In the genomic region with DNA sequence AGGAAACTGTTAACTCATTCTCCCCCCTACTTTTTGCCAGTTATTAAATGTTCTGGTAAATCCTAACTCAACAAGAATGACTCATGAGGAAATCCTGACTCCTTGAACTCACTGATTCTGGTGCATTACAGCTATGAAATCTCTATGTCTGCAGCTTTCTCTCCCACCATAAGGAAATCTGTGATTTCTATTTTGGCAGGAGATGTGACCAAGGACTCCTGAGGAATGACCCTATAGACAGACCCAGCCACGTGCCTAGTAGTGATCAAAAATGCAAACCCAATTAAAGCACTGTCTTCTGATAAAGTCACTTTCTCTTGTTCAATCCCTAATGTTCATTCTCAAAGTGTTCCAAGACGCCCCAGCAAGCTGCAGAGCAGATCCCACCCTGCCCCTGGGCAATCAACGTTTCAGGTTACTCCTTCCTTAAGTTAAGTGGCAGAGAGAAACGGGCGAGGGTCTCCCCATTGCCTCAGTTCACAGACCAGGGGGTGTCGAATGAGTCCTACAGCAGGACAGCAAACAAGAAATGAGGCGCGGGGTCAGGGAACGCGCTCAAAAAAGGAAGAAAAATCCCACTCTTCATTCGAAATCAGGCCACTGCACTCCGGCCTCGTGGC, we compare ENCODE assay signal across 8 cellular contexts. TPM values are rescaled to one million over a fixed set of nuclear protein-coding genes. Genes with fewer than 3 reads are reported as not detected.
DNase-seq lines count a peak whose midpoint lies in the region; ATAC-seq and TF ChIP-seq lines count a peak whose summit lies in the region.

No MANE protein-coding gene starts in this region.

- H3K27me3 ChIP-seq in A673 (replicated peaks; ENCODE audit: insufficient read depth, low read depth, low read length, poor library complexity) (no peaks in the 10 kb centered on the region), GM23338 (ENCODE audit: insufficient read depth) (peaks cover 13% of the 10 kb centered on the region), WERI-Rb-1 (ENCODE audit: insufficient read depth, low read depth, severe bottlenecking) (no peaks in the 10 kb centered on the region)

- H2AFZ ChIP-seq in GM23338, result peak overlapping the region; percentile 96

- peak overlapping the region; percentile 96 for H3K4me3 Mint-ChIP-seq in GM23338
- H3K4me3 Mint-ChIP-seq in osteocyte (ENCODE audit: unreplicated experiment), result peak overlapping the region; percentile 99

- H3K9me3 Mint-ChIP-seq in GM23338, result no peaks in the 10 kb centered on the region; the same call in 2 of the 3 replicates
- no peaks in the 10 kb centered on the region for H3K9me3 Mint-ChIP-seq in osteocyte (ENCODE audit: unreplicated experiment)

- DNase-seq in A673 (ENCODE audit: low spot score) (peak; percentile 58), GM23338 (ENCODE audit: low spot score) (peak; percentile 47), WERI-Rb-1 (no peak), fibroblast of peridontal ligament (ENCODE audit: extremely low read depth) (peak; percentile 67), osteocyte (ENCODE audit: extremely low spot score, unreplicated experiment) (no peak), activated gamma-delta T cell treated with Interleukin-2 at 50 U/mL for 16 hours (no peak)

- no peaks in the 10 kb centered on the region for H3K9me3 ChIP-seq in A673 (ENCODE audit: low read depth, low read length, poor library complexity, severe bottlenecking)
- no peaks in the 10 kb centered on the region for H3K9me3 ChIP-seq in WERI-Rb-1 (ENCODE audit: severe bottlenecking)

- intact Hi-C loops in A673 (cut with micrococcal nuclease; ENCODE audit: unreplicated experiment), result loop anchor here (1.0 to 5.0 kb wide), 6 partner anchors 44 to 331 kb away; a partner anchor contains a TSS

- H3K27ac ChIP-seq in A673 (ENCODE audit: low read depth, low read length, poor library complexity, severe bottlenecking) (peak overlapping the region; percentile 68), GM23338 (ENCODE audit: low read depth) (0 out of 2 replicates have a peak overlapping the region, but pooled peaks have one; percentile 45), WERI-Rb-1 (peak overlapping the region; percentile 80)

- CTCF ChIA-PET in A673 (lab: Charles Lee), result interaction anchor here (0.6 to 2.6 kb wide), 3 partner anchors 8 to 211 kb away, joined by 3 to 13 read pairs (median 4); no protein-coding TSS in a partner anchor

- H3K4me3 ChIP-seq in A673 (ENCODE audit: low read depth, low read length, poor library complexity, severe bottlenecking), result peak overlapping the region; percentile 64
- peak overlapping the region; percentile 93 for H3K4me3 ChIP-seq in GM23338
- H3K4me3 ChIP-seq in WERI-Rb-1 (ENCODE audit: low read depth, low read length), result peak overlapping the region; percentile 84

- H3K79me2 ChIP-seq in GM23338 (replicated peaks; ENCODE audit: insufficient read depth), result peaks cover 6% of the 10 kb centered on the region; the same call in 1 of the 2 replicates

- TF ChIP-seq CTCF in A673 (conservative IDR thresholded peaks at IDR 0.05; ENCODE audit: low read depth, low read length) (no peak), GM23338 (conservative IDR thresholded peaks at IDR 0.05; ENCODE audit: low read depth in 2 of 2) (no peak), WERI-Rb-1 (IDR thresholded peaks at IDR 0.05; ENCODE audit: low read depth, low read length) (no peak), osteocyte (IDR thresholded peaks at IDR 0.05) (no peak)

- H4K20me1 ChIP-seq in GM23338 (replicated peaks; ENCODE audit: insufficient read depth), result no peaks in the 10 kb centered on the region

- H3K4me1 Mint-ChIP-seq in GM23338, result peaks cover 25% of the 10 kb centered on the region
- H3K4me1 Mint-ChIP-seq in osteocyte (ENCODE audit: unreplicated experiment), result peaks cover 38% of the 10 kb centered on the region

- H3K36me3 Mint-ChIP-seq in GM23338 (ENCODE audit: low read depth) (peaks cover 11% of the 10 kb centered on the region; the same call in 2 of the 3 replicates), osteocyte (ENCODE audit: unreplicated experiment) (peaks cover 4% of the 10 kb centered on the region)

- peak overlapping the region; percentile 78 for H3K27ac Mint-ChIP-seq in GM23338
- peak overlapping the region; percentile 95 for H3K27ac Mint-ChIP-seq in osteocyte (ENCODE audit: unreplicated experiment)

- no peaks in the 10 kb centered on the region for H3K9me2 ChIP-seq in GM23338 (ENCODE audit: insufficient read depth)

- H3K4me1 ChIP-seq in A673 (ENCODE audit: insufficient read depth, low read length, poor library complexity, severe bottlenecking), result peaks cover 16% of the 10 kb centered on the region
- H3K4me1 ChIP-seq in GM23338 (ENCODE audit: insufficient read depth), result peaks cover 15% of the 10 kb centered on the region

- H3F3A ChIP-seq in GM23338 (replicated peaks; ENCODE audit: low read depth), result no peaks in the 10 kb centered on the region; the same call in 1 of the 2 replicates

- peak overlapping the region; percentile 89 for H3K4me2 ChIP-seq in GM23338

- H3K27me3 Mint-ChIP-seq in GM23338 (ENCODE audit: insufficient read depth, low read depth, poor library complexity), result peaks cover 18% of the 10 kb centered on the region
- H3K27me3 Mint-ChIP-seq in osteocyte (ENCODE audit: unreplicated experiment), result no peaks in the 10 kb centered on the region

- H3K36me3 ChIP-seq in A673 (ENCODE audit: insufficient read depth, low read length, poor library complexity, severe bottlenecking) (peaks cover 13% of the 10 kb centered on the region), GM23338 (ENCODE audit: insufficient read depth) (peaks cover 9% of the 10 kb centered on the region), WERI-Rb-1 (peaks cover 3% of the 10 kb centered on the region; the same call in 1 of the 2 replicates)

- peak; percentile 14 for ATAC-seq in GM23338
- no peak for ATAC-seq in HG03159 (IDR thresholded peaks at IDR 0.05; ENCODE audit: unreplicated experiment)
- ATAC-seq in GM19328 (IDR thresholded peaks at IDR 0.05; ENCODE audit: unreplicated experiment), result no peak

- POLR2A ChIA-PET in A673 (lab: Charles Lee; ENCODE audit: low non-redundant PET), result interaction anchor here (0.6 kb wide), 1 partner anchor 155 kb away, joined by 3 read pairs; no protein-coding TSS in a partner anchor

- BruUV-seq in A673 (replicated peaks; lab: Mats Ljungman, UMichigan), result TSS peak; percentile 84

TF ChIP-seq in GM23338, 12 proteins besides CTCF, POLR2A, EP300 and RAD21 (continues in another document):
- TF ChIP-seq ZNF331 (CRISPR knock-in tag; IDR thresholded peaks at IDR 0.05; ENCODE audit: low read depth) (no peak), CREB1 (CRISPR knock-in tag; IDR thresholded peaks at IDR 0.05; ENCODE audit: low read depth) (no peak), EZH2phosphoT487 (IDR thresholded peaks at IDR 0.05; ENCODE audit: unreplicated experiment) (no peak), ZNF114 (CRISPR knock-in tag; IDR thresholded peaks at IDR 0.05) (no peak), EZH2 (IDR thresholded peaks at IDR 0.05; ENCODE audit: low read depth, unreplicated experiment) (no peak), NANOG (IDR thresholded peaks at IDR 0.05; ENCODE audit: borderline replicate concordance) (no peak)
- TF ChIP-seq, protein P1, sequence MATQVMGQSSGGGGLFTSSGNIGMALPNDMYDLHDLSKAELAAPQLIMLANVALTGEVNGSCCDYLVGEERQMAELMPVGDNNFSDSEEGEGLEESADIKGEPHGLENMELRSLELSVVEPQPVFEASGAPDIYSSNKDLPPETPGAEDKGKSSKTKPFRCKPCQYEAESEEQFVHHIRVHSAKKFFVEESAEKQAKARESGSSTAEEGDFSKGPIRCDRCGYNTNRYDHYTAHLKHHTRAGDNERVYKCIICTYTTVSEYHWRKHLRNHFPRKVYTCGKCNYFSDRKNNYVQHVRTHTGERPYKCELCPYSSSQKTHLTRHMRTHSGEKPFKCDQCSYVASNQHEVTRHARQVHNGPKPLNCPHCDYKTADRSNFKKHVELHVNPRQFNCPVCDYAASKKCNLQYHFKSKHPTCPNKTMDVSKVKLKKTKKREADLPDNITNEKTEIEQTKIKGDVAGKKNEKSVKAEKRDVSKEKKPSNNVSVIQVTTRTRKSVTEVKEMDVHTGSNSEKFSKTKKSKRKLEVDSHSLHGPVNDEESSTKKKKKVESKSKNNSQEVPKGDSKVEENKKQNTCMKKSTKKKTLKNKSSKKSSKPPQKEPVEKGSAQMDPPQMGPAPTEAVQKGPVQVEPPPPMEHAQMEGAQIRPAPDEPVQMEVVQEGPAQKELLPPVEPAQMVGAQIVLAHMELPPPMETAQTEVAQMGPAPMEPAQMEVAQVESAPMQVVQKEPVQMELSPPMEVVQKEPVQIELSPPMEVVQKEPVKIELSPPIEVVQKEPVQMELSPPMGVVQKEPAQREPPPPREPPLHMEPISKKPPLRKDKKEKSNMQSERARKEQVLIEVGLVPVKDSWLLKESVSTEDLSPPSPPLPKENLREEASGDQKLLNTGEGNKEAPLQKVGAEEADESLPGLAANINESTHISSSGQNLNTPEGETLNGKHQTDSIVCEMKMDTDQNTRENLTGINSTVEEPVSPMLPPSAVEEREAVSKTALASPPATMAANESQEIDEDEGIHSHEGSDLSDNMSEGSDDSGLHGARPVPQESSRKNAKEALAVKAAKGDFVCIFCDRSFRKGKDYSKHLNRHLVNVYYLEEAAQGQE (IDR thresholded peaks at IDR 0.05; ENCODE audit: unreplicated experiment), result no peak

RNA-seq across cellular contexts. Expression of a gene that starts 0.8 kb away (rescaled TPM):
- total RNA-seq in A673 (2021) (24.2 and 24.7 TPM in 2 replicates), osteocyte (6.0 and 7.6 TPM in 2 replicates)
- 13.1 and 13.8 TPM in 2 replicates for total RNA-seq in GM23338 (2014; rRNA removed; shearing (Covaris generic))
- 17.7 and 24.8 TPM in 2 replicates for polyA plus RNA-seq in GM23338 (2016; fragmentation: Nextera tagmentation; extraction: Ambion mirVana)

Comparison
In these comparisons a context has a peak if more than half of its experiments do, and no peak if none do; other contexts are left out.
1. DNase-seq: peak in A673 (single experiment), GM23338 (single experiment) and fibroblast of peridontal ligament (single experiment); none in WERI-Rb-1 (single experiment), osteocyte (single experiment) and activated gamma-delta T cell treated with Interleukin-2 at 50 U/mL for 16 hours (single experiment).
2. Peak in every context shown above with its lines, with median percentiles within 50 percentile points of each other: H3K27ac ChIP-seq and H3K4me3 ChIP-seq.